Comparison of ENCODE assay signal across 16 cellular contexts in genomic region chr2:101520246-101520645, GRCh38. TPM values are rescaled to one million over a fixed set of nuclear protein-coding genes. Genes with fewer than 3 reads are reported as not detected.
A peak's percentile ranks its signal among the peaks of the same experiment; 100 is the strongest.
DNase-seq lines count a peak whose midpoint lies in the region; ATAC-seq, FAIRE-seq and TF ChIP-seq lines count a peak whose summit lies in the region.
"Had no signal": no experiment of that assay in that cellular context is flagged by ENCODE, and none has a peak within 500 bp of the region (broad histone marks: within the 10 kb centered on the region; RNA-seq: fewer than 3 reads in every experiment).

No MANE protein-coding gene starts in this region.

- no peaks in the 10 kb centered on the region for H3K9me3 ChIP-seq in A673 (ENCODE audit: low read depth, low read length, poor library complexity, severe bottlenecking)
- H3K9me3 ChIP-seq: HAP-1 had no signal

- peak; percentile 26 for DNase-seq in A673 (ENCODE audit: low spot score)
- peak; percentile 43 for DNase-seq in H54 (ENCODE audit: insufficient read length, low spot score)
- peak; percentile 26 to 35 for DNase-seq in SW 1271 (lab: John Stamatoyannopoulos, UW)
- DNase-seq in fibroblast of the aortic adventitia (ENCODE audit: low read depth), result peak; percentile 50
- no peak for DNase-seq in mesenteric fat pad (ENCODE audit: low spot score)
- no peak for DNase-seq in NCI-H2029 (lab: John Stamatoyannopoulos, UW)
- DNase-seq in cerebellum (ENCODE audit: low spot score), result no peak
- DNase-seq: activated naive CD8-positive, alpha-beta T cell treated with anti-CD3 and anti-CD28 coated beads for 36 hours; GDM1; OCI-M1; T-helper 9 cell had no signal

- POLR2A ChIA-PET in A673 (lab: Charles Lee; ENCODE audit: low non-redundant PET), result no interaction called here

- H3K27ac ChIP-seq in A673 (ENCODE audit: low read depth, low read length, poor library complexity, severe bottlenecking), result no peak overlapping the region

- peaks cover 3% of the 10 kb centered on the region for H3K4me1 ChIP-seq in A673 (ENCODE audit: insufficient read depth, low read length, poor library complexity, severe bottlenecking)
- H3K4me1 ChIP-seq: HAP-1 had no signal

- intact Hi-C loops in A673 (cut with micrococcal nuclease; ENCODE audit: unreplicated experiment), result no loop called here

- CTCF ChIA-PET in A673 (lab: Charles Lee), result no interaction called here

- TF ChIP-seq CTCF in A673 (conservative IDR thresholded peaks at IDR 0.05; ENCODE audit: low read depth, low read length) (no peak), fibroblast of the aortic adventitia (IDR thresholded peaks at IDR 0.05; ENCODE audit: insufficient read depth, low read length) (no peak)

- no peaks in the 10 kb centered on the region for H3K36me3 ChIP-seq in A673 (ENCODE audit: insufficient read depth, low read length, poor library complexity, severe bottlenecking)
- H3K36me3 ChIP-seq: HAP-1 had no signal

- TF ChIP-seq POLR2A in H54 (IDR thresholded peaks at IDR 0.05; ENCODE audit: low read depth, low read length), result no peak

- no peak for ATAC-seq in HG02970 (IDR thresholded peaks at IDR 0.05; ENCODE audit: low FRiP score, unreplicated experiment)
- ATAC-seq: K562; stimulated activated effector memory CD8-positive, alpha-beta T cell treated with anti-CD3 and anti-CD28 coated beads, Interleukin-12 subunit alpha, Interleukin-12 subunit beta, amount 100 ng/mL, for 72 hours had no signal

- no peak for FAIRE-seq in H54 (lab: Jason Lieb, UNC)
- FAIRE-seq: K562 had no signal

- no peaks in the 10 kb centered on the region for H3K27me3 ChIP-seq in A673 (replicated peaks; ENCODE audit: insufficient read depth, low read depth, low read length, poor library complexity)

- no TSS peak for BruUV-seq in A673 (replicated peaks; lab: Mats Ljungman, UMichigan)

- no peak overlapping the region for H3K4me3 ChIP-seq in A673 (ENCODE audit: low read depth, low read length, poor library complexity, severe bottlenecking)
- no peak overlapping the region for H3K4me3 ChIP-seq in fibroblast of the aortic adventitia (ENCODE audit: low read depth, low read length)
- H3K4me3 ChIP-seq: HAP-1, K562 had no signal

RNA-seq across cellular contexts. Expression of gene RFX8, which starts 45.3 kb away (rescaled TPM):
- total RNA-seq in A673 (2021) (not detected in 2 replicates), fibroblast of the aortic adventitia (ENCODE audit: low replicate concordance) (5.3 and 24.1 TPM in 2 replicates), mesenteric fat pad (0.16 TPM), cerebellum (0.36 TPM)
- total RNA-seq: activated naive CD8-positive, alpha-beta T cell treated with anti-CD3 and anti-CD28 coated beads for 36 hours; K562; progenitor cell of endocrine pancreas had no signal

Comparison
In these comparisons a context has a peak if more than half of its experiments do, and no peak if none do; other contexts are left out.
1. DNase-seq: peak in A673 (single experiment), H54 (single experiment), SW 1271 (2 of 2) and fibroblast of the aortic adventitia (single experiment); none in mesenteric fat pad (single experiment), NCI-H2029 (single experiment) and cerebellum (single experiment).